Comparison of ENCODE assay signal across 1 cellular context in genomic region chr15:69075467-69075866, GRCh38.
TF ChIP-seq lines count a peak whose summit lies in the region.

No MANE protein-coding gene starts in this region.

TF ChIP-seq in H1, 55 proteins besides CTCF, POLR2A, EP300 and RAD21:
- TF ChIP-seq BACH1 (IDR thresholded peaks at IDR 0.05; ENCODE audit: low read length), result no peak
- no peak for TF ChIP-seq JUND (IDR thresholded peaks at IDR 0.05; ENCODE audit: low read length)
- TF ChIP-seq CTBP2 (IDR thresholded peaks at IDR 0.05; ENCODE audit: borderline replicate concordance, insufficient read depth, insufficient read length, low read length), result no peak
- TF ChIP-seq E2F6 (IDR thresholded peaks at IDR 0.05), result no peak
- no peak for TF ChIP-seq PHF8 (conservative IDR thresholded peaks at IDR 0.05; ENCODE audit: low read depth, low read length)
- TF ChIP-seq RFX5 (IDR thresholded peaks at IDR 0.05; ENCODE audit: borderline replicate concordance, low read depth, low read length), result no peak
- TF ChIP-seq CHD1 (IDR thresholded peaks at IDR 0.05; ENCODE audit: low read depth, low read length), result no peak
- TF ChIP-seq ATF2 (IDR thresholded peaks at IDR 0.05; ENCODE audit: low read length), result no peak
- no peak for TF ChIP-seq ZNF274 (IDR thresholded peaks at IDR 0.05; ENCODE audit: borderline replicate concordance, extremely low read depth, low read length)
- no peak for TF ChIP-seq BRCA1 (IDR thresholded peaks at IDR 0.05; ENCODE audit: low read depth, low read length)
- no peak for TF ChIP-seq SP1 (IDR thresholded peaks at IDR 0.05; ENCODE audit: low read depth, low read length)
- TF ChIP-seq SP4 (IDR thresholded peaks at IDR 0.05; ENCODE audit: low read length), result no peak
- TF ChIP-seq MAX (IDR thresholded peaks at IDR 0.05), result no peak
- TF ChIP-seq YY1 (IDR thresholded peaks at IDR 0.05; ENCODE audit: low read depth, low read length), result no peak
- no peak for TF ChIP-seq RXRA (IDR thresholded peaks at IDR 0.05; ENCODE audit: insufficient read depth, low read depth, low read length)
- TF ChIP-seq HDAC2 (IDR thresholded peaks at IDR 0.05; ENCODE audit: borderline replicate concordance in 1 of 2, low read depth in 2 of 2, low read length in 2 of 2), result no peak
- no peak for TF ChIP-seq TEAD4 (IDR thresholded peaks at IDR 0.05; ENCODE audit: low read depth, low read length)
- no peak for TF ChIP-seq SIRT6 (IDR thresholded peaks at IDR 0.05; ENCODE audit: low read length)
